1 cellular context compared by ENCODE assay signal in the genomic region with DNA sequence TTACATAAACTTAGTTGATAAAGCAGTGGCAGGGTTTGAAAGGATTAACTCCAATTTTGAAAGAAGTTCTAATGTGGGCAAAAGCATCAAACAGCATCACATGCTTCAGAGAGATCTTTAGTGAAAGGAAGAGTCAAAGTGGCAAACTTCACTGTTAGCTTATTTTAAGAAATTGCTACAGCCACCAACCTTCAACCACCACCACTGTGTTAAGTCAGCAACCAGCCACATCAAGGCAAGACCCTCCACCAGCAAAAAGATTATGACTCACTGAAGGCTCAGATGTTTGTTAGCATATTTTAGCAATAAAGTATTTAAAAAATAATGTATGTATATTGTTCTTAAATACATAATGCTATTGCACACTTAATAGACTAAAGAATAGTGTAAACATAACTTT.
TF ChIP-seq lines count a peak whose summit lies in the region.

No MANE protein-coding gene starts in this region.

TF ChIP-seq in GM12878, 131 proteins besides CTCF, POLR2A, EP300 and RAD21:
- peak; percentile 60 for TF ChIP-seq RUNX3 (IDR thresholded peaks at IDR 0.05; ENCODE audit: low read length)
- TF ChIP-seq, protein P1, sequence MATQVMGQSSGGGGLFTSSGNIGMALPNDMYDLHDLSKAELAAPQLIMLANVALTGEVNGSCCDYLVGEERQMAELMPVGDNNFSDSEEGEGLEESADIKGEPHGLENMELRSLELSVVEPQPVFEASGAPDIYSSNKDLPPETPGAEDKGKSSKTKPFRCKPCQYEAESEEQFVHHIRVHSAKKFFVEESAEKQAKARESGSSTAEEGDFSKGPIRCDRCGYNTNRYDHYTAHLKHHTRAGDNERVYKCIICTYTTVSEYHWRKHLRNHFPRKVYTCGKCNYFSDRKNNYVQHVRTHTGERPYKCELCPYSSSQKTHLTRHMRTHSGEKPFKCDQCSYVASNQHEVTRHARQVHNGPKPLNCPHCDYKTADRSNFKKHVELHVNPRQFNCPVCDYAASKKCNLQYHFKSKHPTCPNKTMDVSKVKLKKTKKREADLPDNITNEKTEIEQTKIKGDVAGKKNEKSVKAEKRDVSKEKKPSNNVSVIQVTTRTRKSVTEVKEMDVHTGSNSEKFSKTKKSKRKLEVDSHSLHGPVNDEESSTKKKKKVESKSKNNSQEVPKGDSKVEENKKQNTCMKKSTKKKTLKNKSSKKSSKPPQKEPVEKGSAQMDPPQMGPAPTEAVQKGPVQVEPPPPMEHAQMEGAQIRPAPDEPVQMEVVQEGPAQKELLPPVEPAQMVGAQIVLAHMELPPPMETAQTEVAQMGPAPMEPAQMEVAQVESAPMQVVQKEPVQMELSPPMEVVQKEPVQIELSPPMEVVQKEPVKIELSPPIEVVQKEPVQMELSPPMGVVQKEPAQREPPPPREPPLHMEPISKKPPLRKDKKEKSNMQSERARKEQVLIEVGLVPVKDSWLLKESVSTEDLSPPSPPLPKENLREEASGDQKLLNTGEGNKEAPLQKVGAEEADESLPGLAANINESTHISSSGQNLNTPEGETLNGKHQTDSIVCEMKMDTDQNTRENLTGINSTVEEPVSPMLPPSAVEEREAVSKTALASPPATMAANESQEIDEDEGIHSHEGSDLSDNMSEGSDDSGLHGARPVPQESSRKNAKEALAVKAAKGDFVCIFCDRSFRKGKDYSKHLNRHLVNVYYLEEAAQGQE (IDR thresholded peaks at IDR 0.05; ENCODE audit: low read depth, low read length): no peak
- no peak for TF ChIP-seq BMI1 (IDR thresholded peaks at IDR 0.05; ENCODE audit: borderline replicate concordance)
- no peak for TF ChIP-seq ZNF622 (IDR thresholded peaks at IDR 0.05)
- peak; percentile 12; the same call in 1 of the 2 replicates for TF ChIP-seq JUNB (IDR thresholded peaks at IDR 0.05)
- no peak for TF ChIP-seq SMAD5 (IDR thresholded peaks at IDR 0.05; ENCODE audit: low read depth)
- TF ChIP-seq, protein P2, sequence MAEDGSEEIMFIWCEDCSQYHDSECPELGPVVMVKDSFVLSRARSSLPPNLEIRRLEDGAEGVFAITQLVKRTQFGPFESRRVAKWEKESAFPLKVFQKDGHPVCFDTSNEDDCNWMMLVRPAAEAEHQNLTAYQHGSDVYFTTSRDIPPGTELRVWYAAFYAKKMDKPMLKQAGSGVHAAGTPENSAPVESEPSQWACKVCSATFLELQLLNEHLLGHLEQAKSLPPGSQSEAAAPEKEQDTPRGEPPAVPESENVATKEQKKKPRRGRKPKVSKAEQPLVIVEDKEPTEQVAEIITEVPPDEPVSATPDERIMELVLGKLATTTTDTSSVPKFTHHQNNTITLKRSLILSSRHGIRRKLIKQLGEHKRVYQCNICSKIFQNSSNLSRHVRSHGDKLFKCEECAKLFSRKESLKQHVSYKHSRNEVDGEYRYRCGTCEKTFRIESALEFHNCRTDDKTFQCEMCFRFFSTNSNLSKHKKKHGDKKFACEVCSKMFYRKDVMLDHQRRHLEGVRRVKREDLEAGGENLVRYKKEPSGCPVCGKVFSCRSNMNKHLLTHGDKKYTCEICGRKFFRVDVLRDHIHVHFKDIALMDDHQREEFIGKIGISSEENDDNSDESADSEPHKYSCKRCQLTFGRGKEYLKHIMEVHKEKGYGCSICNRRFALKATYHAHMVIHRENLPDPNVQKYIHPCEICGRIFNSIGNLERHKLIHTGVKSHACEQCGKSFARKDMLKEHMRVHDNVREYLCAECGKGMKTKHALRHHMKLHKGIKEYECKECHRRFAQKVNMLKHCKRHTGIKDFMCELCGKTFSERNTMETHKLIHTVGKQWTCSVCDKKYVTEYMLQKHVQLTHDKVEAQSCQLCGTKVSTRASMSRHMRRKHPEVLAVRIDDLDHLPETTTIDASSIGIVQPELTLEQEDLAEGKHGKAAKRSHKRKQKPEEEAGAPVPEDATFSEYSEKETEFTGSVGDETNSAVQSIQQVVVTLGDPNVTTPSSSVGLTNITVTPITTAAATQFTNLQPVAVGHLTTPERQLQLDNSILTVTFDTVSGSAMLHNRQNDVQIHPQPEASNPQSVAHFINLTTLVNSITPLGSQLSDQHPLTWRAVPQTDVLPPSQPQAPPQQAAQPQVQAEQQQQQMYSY (CRISPR knock-in tag; IDR thresholded peaks at IDR 0.05): no peak
